In the genomic region with DNA sequence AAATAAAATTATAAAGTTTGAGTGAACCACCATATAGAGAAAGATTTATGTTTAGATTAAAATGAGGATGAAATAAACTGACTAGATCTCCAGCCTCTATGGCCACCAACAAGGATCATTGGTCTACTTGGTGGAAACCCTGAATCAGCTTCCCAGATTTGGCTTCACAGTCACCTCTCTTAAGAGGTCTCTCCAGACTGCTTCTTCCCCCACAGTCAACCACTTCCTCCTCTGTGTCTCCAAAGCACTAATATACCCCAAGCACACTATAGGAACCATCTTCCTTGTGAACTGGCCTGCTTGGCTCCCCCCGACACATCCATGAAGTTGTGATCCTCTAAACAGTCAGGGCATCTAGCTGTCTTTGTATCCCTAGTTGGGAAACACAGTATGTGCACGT, we compare ENCODE assay signal across 25 cellular contexts.
"Had no signal": no experiment of that assay in that cellular context is flagged by ENCODE, and none has a peak within 500 bp of the region (broad histone marks: within the 10 kb centered on the region; RNA-seq: fewer than 3 reads in every experiment).

No MANE protein-coding gene starts in this region.

- H2AFZ ChIP-seq: PC-9 had no signal

- H3K36me3 ChIP-seq: MG63 had no signal

- H3K4me2 ChIP-seq: PC-9 had no signal

- H3K27me3 Mint-ChIP-seq: activated B cell treated with CpG ODN at 0.5 μM for 24 hours; activated CD4-positive, alpha-beta T cell treated with anti-CD3 and anti-CD28 coated beads, Interleukin-2, amount 10 ng/mL, durations not matched to agents 24 days and 14 days; activated CD8-positive, alpha-beta memory T cell treated with anti-CD3 and anti-CD28 coated beads, Interleukin-2, amount 10 ng/mL, durations not matched to agents 7 days and 5 days; activated naive CD4-positive, alpha-beta T cell treated with anti-CD3 and anti-CD28 coated beads, Interleukin-2, amount 50 U/mL, for 24 hours; activated T-cell treated with anti-CD3 and anti-CD28 coated beads, Interleukin-2, amount 50 U/mL, for 24 hours; central memory CD8-positive, alpha-beta T cell; T-helper 17 cell had no signal

- H3K4me1 Mint-ChIP-seq: activated B cell treated with CpG ODN at 0.5 μM for 24 hours; activated CD4-positive, alpha-beta T cell treated with anti-CD3 and anti-CD28 coated beads, Interleukin-2, amount 10 ng/mL, durations not matched to agents 24 days and 14 days; activated CD8-positive, alpha-beta memory T cell treated with anti-CD3 and anti-CD28 coated beads, Interleukin-2, amount 10 ng/mL, durations not matched to agents 7 days and 5 days; activated naive CD4-positive, alpha-beta T cell treated with anti-CD3 and anti-CD28 coated beads, Interleukin-2, amount 50 U/mL, for 24 hours; central memory CD8-positive, alpha-beta T cell; T-helper 17 cell had no signal

- H3K9me3 ChIP-seq: MG63 had no signal

- H3K27ac ChIP-seq: PC-9 had no signal

- H3K4me3 Mint-ChIP-seq: activated B cell treated with CpG ODN at 0.5 μM for 24 hours; activated CD4-positive, alpha-beta T cell treated with anti-CD3 and anti-CD28 coated beads, Interleukin-2, amount 10 ng/mL, durations not matched to agents 24 days and 14 days; activated CD8-positive, alpha-beta memory T cell treated with anti-CD3 and anti-CD28 coated beads, Interleukin-2, amount 10 ng/mL, durations not matched to agents 7 days and 5 days; activated naive CD4-positive, alpha-beta T cell treated with anti-CD3 and anti-CD28 coated beads, Interleukin-2, amount 50 U/mL, for 24 hours; activated T-cell treated with anti-CD3 and anti-CD28 coated beads, Interleukin-2, amount 50 U/mL, for 24 hours; activated T-helper 1 cell treated with anti-CD3 and anti-CD28 coated beads, Interleukin-12 subunit alpha, Interleukin-12 subunit beta, Interleukin-2, Interleukin-4 antibody, amounts not matched to agents 30 ng/mL and 10 ng/mL and 1 ng/mL, durations not matched to agents 14 hours and 24 hours and 36 hours; central memory CD8-positive, alpha-beta T cell; T-helper 17 cell had no signal

- H3K27ac Mint-ChIP-seq: activated B cell treated with CpG ODN at 0.5 μM for 24 hours; activated CD4-positive, alpha-beta T cell treated with anti-CD3 and anti-CD28 coated beads, Interleukin-2, amount 10 ng/mL, durations not matched to agents 24 days and 14 days; activated CD8-positive, alpha-beta memory T cell treated with anti-CD3 and anti-CD28 coated beads, Interleukin-2, amount 10 ng/mL, durations not matched to agents 7 days and 5 days; activated naive CD4-positive, alpha-beta T cell treated with anti-CD3 and anti-CD28 coated beads, Interleukin-2, amount 50 U/mL, for 24 hours; activated T-cell treated with anti-CD3 and anti-CD28 coated beads, Interleukin-2, amount 50 U/mL, for 24 hours; activated T-helper 1 cell treated with anti-CD3 and anti-CD28 coated beads, Interleukin-12 subunit alpha, Interleukin-12 subunit beta, Interleukin-2, Interleukin-4 antibody, amounts not matched to agents 30 ng/mL and 10 ng/mL and 1 ng/mL, durations not matched to agents 14 hours and 24 hours and 36 hours; T-helper 17 cell had no signal

- H3K27me3 ChIP-seq: MG63 had no signal

- H3K36me3 Mint-ChIP-seq: activated CD8-positive, alpha-beta memory T cell treated with anti-CD3 and anti-CD28 coated beads, Interleukin-2, amount 10 ng/mL, durations not matched to agents 7 days and 5 days; activated naive CD4-positive, alpha-beta T cell treated with anti-CD3 and anti-CD28 coated beads, Interleukin-2, amount 50 U/mL, for 24 hours had no signal

- DNase-seq: activated B cell treated with CpG ODN at 0.5 μM for 24 hours; activated CD4-positive, alpha-beta T cell treated with anti-CD3 and anti-CD28 coated beads for 1 hour; activated CD4-positive, alpha-beta T cell treated with anti-CD3 and anti-CD28 coated beads, Interleukin-2, amount 10 ng/mL, durations not matched to agents 24 days and 14 days; activated CD4-positive, alpha-beta T cell treated with anti-CD3 and anti-CD28 coated beads, Interleukin-2, amount 50 U/mL, for 48 hours; activated CD8-positive, alpha-beta memory T cell treated with anti-CD3 and anti-CD28 coated beads, Interleukin-2, amount 10 ng/mL, durations not matched to agents 7 days and 5 days; activated effector memory CD4-positive, alpha-beta T cell treated with Interleukin-2 at 50 U/mL for 16 hours; activated naive CD4-positive, alpha-beta T cell; activated T-cell treated with anti-CD3 and anti-CD28 coated beads, Interleukin-2, amount 50 U/mL, for 24 hours; aorta; KG1; MG63; NCI-H1092; NCI-H1417; NCI-H1694; NCI-H2081; NCI-H510A treated with DMSO at 0.1 percent for 48 hours; NCI-H69; NK-92 treated with Interleukin-12 subunit alpha and Interleukin-12 subunit beta, amount 100 ng/mL, for 24 hours; PC-9; SIG-M5; T-helper 17 cell; T-helper 9 cell had no signal

- H3K9me3 Mint-ChIP-seq: activated CD4-positive, alpha-beta T cell treated with anti-CD3 and anti-CD28 coated beads, Interleukin-2, amount 10 ng/mL, durations not matched to agents 24 days and 14 days; activated T-cell treated with anti-CD3 and anti-CD28 coated beads, Interleukin-2, amount 50 U/mL, for 24 hours; activated T-helper 1 cell treated with anti-CD3 and anti-CD28 coated beads, Interleukin-12 subunit alpha, Interleukin-12 subunit beta, Interleukin-2, Interleukin-4 antibody, amounts not matched to agents 30 ng/mL and 10 ng/mL and 1 ng/mL, durations not matched to agents 14 hours and 24 hours and 36 hours had no signal

- H3K4me3 ChIP-seq: MG63, PC-9 had no signal
